ENCODE assay signal across 11 cellular contexts in the genomic region with DNA sequence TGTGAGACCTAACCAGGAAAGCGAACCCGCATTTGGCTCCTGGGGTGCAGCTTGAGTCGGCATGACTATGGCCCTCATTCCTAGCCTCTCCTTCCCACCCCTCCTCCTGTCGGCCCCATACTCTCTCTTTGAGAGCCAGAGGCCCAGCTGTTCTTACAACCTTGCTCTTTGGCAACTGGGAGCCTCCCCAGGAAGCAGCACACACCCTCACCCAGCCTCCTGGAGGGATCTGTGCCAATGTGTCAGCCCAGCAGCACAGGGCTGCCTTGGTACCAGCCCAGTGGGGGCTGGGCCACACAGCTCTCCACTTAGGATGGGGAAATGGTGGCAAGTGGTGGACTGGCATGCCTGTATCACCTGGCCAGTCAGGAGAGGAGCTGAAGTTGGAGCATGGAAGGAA.
DNase-seq lines count a peak whose midpoint lies in the region; ATAC-seq and TF ChIP-seq lines count a peak whose summit lies in the region.
"Had no signal": no experiment of that assay in that cellular context is flagged by ENCODE, and none has a peak within 500 bp of the region (broad histone marks: within the 10 kb centered on the region; RNA-seq: fewer than 3 reads in every experiment).

No MANE protein-coding gene starts in this region.

- peak; percentile 66 for ATAC-seq in esophagus mucosa
- ATAC-seq in GM19035 (IDR thresholded peaks at IDR 0.05; ENCODE audit: unreplicated experiment) = no peak

- H3K9me3 ChIP-seq in muscle layer of duodenum (ENCODE audit: control insufficient read depth in 1 of 2, low read length in 2 of 2) = no peaks in the 10 kb centered on the region
- no peaks in the 10 kb centered on the region for H3K9me3 ChIP-seq in uterus

- H3K4me1 ChIP-seq in muscle layer of duodenum (ENCODE audit: control insufficient read depth in 1 of 2, insufficient read depth in 2 of 2, low read length in 2 of 2) (peaks cover 8 to 19% of the 10 kb centered on the region in 2 donors), uterus (peaks cover 0 to 16% of the 10 kb centered on the region in 2 donors)

- peaks cover 21% of the 10 kb centered on the region for H3K4me1 Mint-ChIP-seq in T-helper 2 cell treated with Interferon-gamma antibody and Interleukin-4, amounts not matched to agents 5 μg/mL and 100 μg/mL, for 36 hours (ENCODE audit: low read depth)

- no peak for TF ChIP-seq POLR2A in uterus (IDR thresholded peaks at IDR 0.05)

- TF ChIP-seq CTCF in uterus (IDR thresholded peaks at IDR 0.05) = no peak

- DNase-seq in T-helper 2 cell treated with Interferon-gamma antibody and Interleukin-4, amounts not matched to agents 5 μg/mL and 100 μg/mL, for 36 hours (ENCODE audit: low spot score) = no peak
- no peak for DNase-seq in T-helper 2 cell
- DNase-seq in uterus = peak; percentile 27 to 44
- DNase-seq in stimulated activated naive CD4-positive, alpha-beta T cell (lab: John Stamatoyannopoulos, UW) = no peak
- no peak for DNase-seq in 8988T
- DNase-seq: activated effector memory CD4-positive, alpha-beta T cell treated with Interleukin-2 at 50 U/mL for 16 hours; NCI-H1436 had no signal

- H3K36me3 ChIP-seq in muscle layer of duodenum (ENCODE audit: control insufficient read depth in 1 of 2, insufficient read depth in 2 of 2, low read length in 2 of 2) (no peaks in the 10 kb centered on the region), uterus (no peaks in the 10 kb centered on the region)

- H3K27ac Mint-ChIP-seq in T-helper 2 cell treated with Interferon-gamma antibody and Interleukin-4, amounts not matched to agents 5 μg/mL and 100 μg/mL, for 36 hours = peak overlapping the region; percentile 19
- H3K27ac Mint-ChIP-seq: progenitor cell of endocrine pancreas had no signal

- H3K27me3 ChIP-seq in muscle layer of duodenum (ENCODE audit: low read depth, low read length) (no peaks in the 10 kb centered on the region), uterus (no peaks in the 10 kb centered on the region)

- H3K27ac ChIP-seq in muscle layer of duodenum (ENCODE audit: low read length) = peak overlapping the region; percentile 65
- H3K27ac ChIP-seq in uterus = peak overlapping the region; percentile 61 to 68

- intact Hi-C loops in uterus (cut with DNase I; ENCODE audit: low total_unique reads) = no loop called here

- H3K36me3 Mint-ChIP-seq in T-helper 2 cell treated with Interferon-gamma antibody and Interleukin-4, amounts not matched to agents 5 μg/mL and 100 μg/mL, for 36 hours (ENCODE audit: low read depth) = peaks cover 12% of the 10 kb centered on the region

- H3K9me3 Mint-ChIP-seq in T-helper 2 cell treated with Interferon-gamma antibody and Interleukin-4, amounts not matched to agents 5 μg/mL and 100 μg/mL, for 36 hours = peaks cover 6% of the 10 kb centered on the region

- no peak overlapping the region for H3K4me3 Mint-ChIP-seq in T-helper 2 cell treated with Interferon-gamma antibody and Interleukin-4, amounts not matched to agents 5 μg/mL and 100 μg/mL, for 36 hours

- H3K4me3 ChIP-seq in muscle layer of duodenum (ENCODE audit: low read depth in 1 of 2, low read length in 2 of 2) = peak overlapping the region in 1 of 2 donors; percentile 2
- no peak overlapping the region for H3K4me3 ChIP-seq in uterus

- H3K27me3 Mint-ChIP-seq in T-helper 2 cell treated with Interferon-gamma antibody and Interleukin-4, amounts not matched to agents 5 μg/mL and 100 μg/mL, for 36 hours (ENCODE audit: low read depth) = no peaks in the 10 kb centered on the region
- H3K27me3 Mint-ChIP-seq: progenitor cell of endocrine pancreas had no signal

Comparison
In these comparisons a context has a peak if more than half of its experiments do, and no peak if none do; other contexts are left out.
1. DNase-seq: peak in uterus (2 of 2); none in T-helper 2 cell treated with Interferon-gamma antibody and Interleukin-4, amounts not matched to agents 5 μg/mL and 100 μg/mL, for 36 hours (single experiment), T-helper 2 cell (0 of 5), stimulated activated naive CD4-positive, alpha-beta T cell (0 of 6) and 8988T (single experiment).